ENCODE assay signal across 1 cellular context in genomic region chr3:197015790-197016705, GRCh38.
TF ChIP-seq lines count a peak whose summit lies in the region.

No MANE protein-coding gene starts in this region.

TF ChIP-seq in GM12878, 131 proteins besides CTCF, POLR2A, EP300 and RAD21:
- TF ChIP-seq ESRRA (IDR thresholded peaks at IDR 0.05; ENCODE audit: low read length) (no peak), CHD2 (IDR thresholded peaks at IDR 0.05; ENCODE audit: borderline replicate concordance, low read depth, low read length) (no peak), CUX1 (IDR thresholded peaks at IDR 0.05; ENCODE audit: insufficient replicate concordance, low read depth, low read length) (no peak), CEBPB (IDR thresholded peaks at IDR 0.05; ENCODE audit: borderline replicate concordance in 1 of 2, low read depth in 2 of 2, low read length in 2 of 2) (no peak), ZBED1 (IDR thresholded peaks at IDR 0.05; ENCODE audit: borderline replicate concordance) (no peak), REST (IDR thresholded peaks at IDR 0.05; ENCODE audit: low read depth, low read length) (no peak)
